ENCODE assay signal across 18 cellular contexts in the genomic region with DNA sequence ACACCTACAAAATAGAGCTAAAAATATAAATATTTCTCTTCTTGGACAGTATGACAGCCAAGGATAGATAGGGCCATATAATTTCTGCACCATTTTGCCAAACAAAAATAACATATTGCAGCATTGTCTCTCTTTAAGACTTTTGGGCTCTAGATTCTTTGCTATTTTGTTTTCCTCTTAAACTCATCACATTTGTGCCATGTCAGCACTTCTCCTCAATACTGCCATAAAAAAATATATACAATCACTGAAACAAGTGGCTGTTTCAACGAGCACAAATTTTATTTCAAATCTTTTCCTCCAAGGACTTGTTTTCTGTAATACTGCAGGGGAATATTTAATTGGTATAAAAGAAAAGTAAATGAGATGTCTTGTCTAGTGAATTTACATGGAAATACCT.
DNase-seq lines count a peak whose midpoint lies in the region; ATAC-seq, FAIRE-seq and TF ChIP-seq lines count a peak whose summit lies in the region.
"Had no signal": no experiment of that assay in that cellular context is flagged by ENCODE, and none has a peak within 500 bp of the region (broad histone marks: within the 10 kb centered on the region; RNA-seq: fewer than 3 reads in every experiment).

No MANE protein-coding gene starts in this region.

- H3K4ac ChIP-seq in IMR-90 (ENCODE audit: low read depth, low read length) (no peak overlapping the region), H1 (replicated peaks; ENCODE audit: insufficient read length, low read depth, low read length) (no peak overlapping the region)

- H2AFZ ChIP-seq in IMR-90 (replicated peaks; ENCODE audit: low read length, poor library complexity) (no peak overlapping the region), H1 (ENCODE audit: low read length) (no peak overlapping the region)

- CTCF ChIA-PET in A549 (lab: Yijun Ruan, JAX) (no interaction called here), IMR-90 (lab: Yijun Ruan, JAX) (no interaction called here), H1 (lab: Charles Lee; ENCODE audit: partially characterized antibody) (no interaction called here)

- H3K4me2 ChIP-seq in A549 (no peak overlapping the region), IMR-90 (ENCODE audit: low read depth, low read length) (no peak overlapping the region), H1 (ENCODE audit: insufficient read depth in 1 of 2, low read depth in 2 of 2, low read length in 2 of 2) (no peak overlapping the region)
- H3K4me2 ChIP-seq: BLaER1 treated with 17β-estradiol and CSF1 and Interleukin-3, amounts not matched to agents 10 nM and 100 nM had no signal

- no peak overlapping the region for H4K5ac ChIP-seq in IMR-90 (ENCODE audit: low read depth, low read length)
- no peak overlapping the region for H4K5ac ChIP-seq in H1 (ENCODE audit: insufficient read length, low read depth, low read length)

- no peak overlapping the region for H2BK5ac ChIP-seq in IMR-90 (ENCODE audit: low read depth, low read length, poor library complexity, severe bottlenecking)
- no peak overlapping the region for H2BK5ac ChIP-seq in H1 (ENCODE audit: low read depth, low read length)

- TF ChIP-seq RAD21 in A549 (conservative IDR thresholded peaks at IDR 0.05 in 1 of 2, IDR thresholded peaks at IDR 0.05 in 1 of 2) (no peak), IMR-90 (IDR thresholded peaks at IDR 0.05; ENCODE audit: low read length) (no peak), H1 (IDR thresholded peaks at IDR 0.05 in 1 of 2, conservative IDR thresholded peaks at IDR 0.05 in 1 of 2; ENCODE audit: low read depth in 2 of 2, low read length in 2 of 2) (no peak)

- no peaks in the 10 kb centered on the region for H3K4me1 ChIP-seq in A549
- H3K4me1 ChIP-seq in IMR-90 (ENCODE audit: control insufficient read depth, insufficient read depth, low read length), result no peaks in the 10 kb centered on the region
- no peaks in the 10 kb centered on the region for H3K4me1 ChIP-seq in H1 (replicated peaks in 1 of 4; ENCODE audit: control insufficient read depth in 3 of 4, insufficient read depth in 4 of 4, low read length in 3 of 4)
- H3K4me1 ChIP-seq: BLaER1 treated with 17β-estradiol and CSF1 and Interleukin-3, amounts not matched to agents 10 nM and 100 nM had no signal

- H4K8ac ChIP-seq in IMR-90 (ENCODE audit: low read depth in 2 of 2, low read length in 2 of 2) (no peak overlapping the region), H1 (ENCODE audit: extremely low read depth, insufficient read depth, low read length) (no peak overlapping the region)

- no peak overlapping the region for H3K9ac ChIP-seq in IMR-90 (ENCODE audit: low read depth, low read length)
- H3K9ac ChIP-seq in H1 (replicated peaks in 1 of 4; ENCODE audit: extremely low read depth in 1 of 4, low read depth in 3 of 4, low read length in 3 of 4), result no peak overlapping the region
- H3K9ac ChIP-seq: BLaER1 treated with 17β-estradiol and CSF1 and Interleukin-3, amounts not matched to agents 10 nM and 100 nM had no signal

- 9% methylated on average over 1 of the region's 1 CpG for WGBS in A549 (ENCODE audit: missing lambda C conversion rate)
- no CpG with 5 or more reads among the region's 1 CpG for WGBS in IMR-90 (ENCODE audit: extremely low coverage in 2 of 2, insufficient read length in 1 of 2), 2 experiments
- 92% methylated on average over 1 of the region's 1 CpG; no CpG with 5 or more reads in 1 of the 2 experiments for WGBS in H1 (ENCODE audit: extremely low coverage in 1 of 2, insufficient coverage in 1 of 2, insufficient read length in 1 of 2, insufficient replicate concordance in 2 of 2, low coverage in 1 of 2, low lambda C conversion rate in 2 of 2, missing lambda C conversion rate in 1 of 2), 2 experiments

- H3K9me1 ChIP-seq in IMR-90 (ENCODE audit: insufficient read depth, low read length), result no peaks in the 10 kb centered on the region

- H3K4me3 ChIP-seq in A549, result no peak overlapping the region
- H3K4me3 ChIP-seq in IMR-90 (ENCODE audit: insufficient read depth, low read depth, low read length), result no peak overlapping the region
- H3K4me3 ChIP-seq in H1 (ENCODE audit: extremely low read depth in 1 of 4, insufficient read depth in 2 of 4, low read depth in 3 of 4, low read length in 4 of 4), result no peak overlapping the region
- H3K4me3 ChIP-seq: BLaER1 treated with 17β-estradiol and CSF1 and Interleukin-3, amounts not matched to agents 10 nM and 100 nM had no signal

- TF ChIP-seq CTCF in A549 (IDR thresholded peaks at IDR 0.05) (no peak), IMR-90 (conservative IDR thresholded peaks at IDR 0.05; ENCODE audit: low read depth, low read length) (no peak), H1 (IDR thresholded peaks at IDR 0.05; ENCODE audit: control extremely low read depth in 1 of 3, insufficient read depth in 1 of 3, low read depth in 1 of 3, low read length in 3 of 3) (no peak)

- no peak overlapping the region for H3K18ac ChIP-seq in IMR-90 (ENCODE audit: low read depth, low read length)
- no peak overlapping the region for H3K18ac ChIP-seq in H1 (ENCODE audit: extremely low read depth, low read length)

- DNase-seq in A549 (ENCODE audit: low read depth in 1 of 2, low spot score in 1 of 2) (no peak), IMR-90 (no peak), H1 (ENCODE audit: low read depth in 1 of 2, low spot score in 2 of 2) (no peak), NCI-H2107 treated with DMSO at 0.1 percent for 48 hours (lab: John Stamatoyannopoulos, UW; ENCODE audit: unreplicated experiment) (no peak), globus pallidus (ENCODE audit: low spot score) (no peak)
- DNase-seq: 8988T; AML-193; Caco-2; Calu3; CD4-positive, alpha-beta T cell; CD8-positive, alpha-beta T cell; DMS79 treated with DMSO at 0.1 percent for 48 hours; GF-D8 had no signal

- H2AK9ac ChIP-seq in IMR-90 (replicated peaks; ENCODE audit: low read depth, low read length, poor library complexity), result no peak overlapping the region

- H3K9me3 ChIP-seq in A549 (no peaks in the 10 kb centered on the region), IMR-90 (ENCODE audit: control insufficient read depth, insufficient read depth, low read length) (peaks cover 3% of the 10 kb centered on the region; the same call in 1 of the 2 replicates), H1 (ENCODE audit: insufficient read depth in 2 of 2, low read depth in 1 of 2, low read length in 1 of 2) (no peaks in the 10 kb centered on the region)
- H3K9me3 ChIP-seq: BLaER1 treated with 17β-estradiol and CSF1 and Interleukin-3, amounts not matched to agents 10 nM and 100 nM; Caco-2 had no signal

- H3K14ac ChIP-seq in IMR-90 (replicated peaks; ENCODE audit: low read depth, low read length), result no peak overlapping the region
- no peak overlapping the region for H3K14ac ChIP-seq in H1 (ENCODE audit: insufficient read length)

- H4K20me1 ChIP-seq in IMR-90 (ENCODE audit: insufficient read depth, low read length), result no peaks in the 10 kb centered on the region
- H4K20me1 ChIP-seq in H1 (replicated peaks in 1 of 2; ENCODE audit: control insufficient read depth in 1 of 2, insufficient read depth in 2 of 2, low read length in 2 of 2), result no peaks in the 10 kb centered on the region
- H4K20me1 ChIP-seq: BLaER1 treated with 17β-estradiol and CSF1 and Interleukin-3, amounts not matched to agents 10 nM and 100 nM had no signal

- no peak for TF ChIP-seq EP300 in A549 (IDR thresholded peaks at IDR 0.05)
- TF ChIP-seq EP300 in H1 (IDR thresholded peaks at IDR 0.05; ENCODE audit: borderline replicate concordance in 1 of 2, low read depth in 2 of 2, low read length in 2 of 2), result no peak

- POLR2A ChIA-PET in A549 (lab: Yijun Ruan, JAX) (no interaction called here), IMR-90 (lab: Charles Lee; ENCODE audit: unreplicated experiment) (no interaction called here), H1 (lab: Charles Lee; ENCODE audit: partially characterized antibody) (no interaction called here)

- H3K27ac ChIP-seq in A549 (no peak overlapping the region), IMR-90 (ENCODE audit: insufficient read depth, low read length) (no peak overlapping the region), H1 (ENCODE audit: low read depth, low read length) (no peak overlapping the region)
- H3K27ac ChIP-seq: BLaER1 treated with 17β-estradiol and CSF1 and Interleukin-3, amounts not matched to agents 10 nM and 100 nM; C4-2B had no signal

- TF ChIP-seq POLR2A in A549 (IDR thresholded peaks at IDR 0.05; ENCODE audit: low read length), result no peak
- TF ChIP-seq POLR2A in IMR-90 (IDR thresholded peaks at IDR 0.05; ENCODE audit: low read depth, low read length), result no peak
- no peak for TF ChIP-seq POLR2A in H1 (IDR thresholded peaks at IDR 0.05; ENCODE audit: control extremely low read depth in 1 of 2, low read depth in 2 of 2, low read length in 2 of 2)

- H2BK15ac ChIP-seq in IMR-90 (ENCODE audit: low read depth, low read length) (no peak overlapping the region), H1 (ENCODE audit: low read length) (no peak overlapping the region)

- H2BK20ac ChIP-seq in IMR-90 (ENCODE audit: low read depth, low read length) (no peak overlapping the region), H1 (ENCODE audit: low read length) (no peak overlapping the region)

- BruUV-seq in IMR-90 (replicated peaks; lab: Mats Ljungman, UMichigan), result no TSS peak

- intact Hi-C loops in IMR-90 (cut with micrococcal nuclease), result no loop called here

- H2AK5ac ChIP-seq in IMR-90 (ENCODE audit: low read depth, low read length) (no peak overlapping the region), H1 (ENCODE audit: low read depth, low read length) (no peak overlapping the region)

- H2BK120ac ChIP-seq in IMR-90 (ENCODE audit: low read depth, low read length), result no peak overlapping the region
- no peak overlapping the region for H2BK120ac ChIP-seq in H1 (replicated peaks; ENCODE audit: low read depth, low read length)

- no peak for ATAC-seq in A549
- no peak for ATAC-seq in IMR-90 (ENCODE audit: low read depth)
- ATAC-seq: CD8-positive, alpha-beta T cell had no signal

- H3K79me1 ChIP-seq in IMR-90 (ENCODE audit: low read depth in 1 of 2, low read length in 2 of 2) (no peaks in the 10 kb centered on the region), H1 (ENCODE audit: low read depth, low read length) (no peaks in the 10 kb centered on the region)

- in situ Hi-C loops in IMR-90 (cut with MboI; ENCODE audit: low sequenced_read_pairs), result no loop called here

- H3K36me3 ChIP-seq in IMR-90 (ENCODE audit: control insufficient read depth, insufficient read depth, low read length) (no peaks in the 10 kb centered on the region), H1 (ENCODE audit: control insufficient read depth in 2 of 4, insufficient read depth in 4 of 4, low read length in 3 of 4) (no peaks in the 10 kb centered on the region)
- H3K36me3 ChIP-seq: BLaER1 treated with 17β-estradiol and CSF1 and Interleukin-3, amounts not matched to agents 10 nM and 100 nM had no signal

- H4K91ac ChIP-seq in IMR-90 (ENCODE audit: insufficient read depth, low read depth, low read length) (no peak overlapping the region), H1 (replicated peaks; ENCODE audit: insufficient read length, low read length) (no peak overlapping the region)

- no peaks in the 10 kb centered on the region for H3K79me2 ChIP-seq in H1 (ENCODE audit: control insufficient read depth in 1 of 2, insufficient read depth in 2 of 2, low read length in 2 of 2)

- H3K27me3 ChIP-seq in IMR-90 (ENCODE audit: control insufficient read depth, insufficient read depth, low read length) (no peaks in the 10 kb centered on the region), H1 (replicated peaks in 1 of 4; ENCODE audit: control insufficient read depth in 3 of 4, extremely low read depth in 1 of 4, insufficient read depth in 3 of 4, low read length in 3 of 4) (no peaks in the 10 kb centered on the region)
- H3K27me3 ChIP-seq: BLaER1 treated with 17β-estradiol and CSF1 and Interleukin-3, amounts not matched to agents 10 nM and 100 nM had no signal

- dilution Hi-C loops in IMR-90 (cut with HindIII; ENCODE audit: low sequenced_read_pairs, unreplicated experiment), result no loop called here

- no peaks in the 10 kb centered on the region for H3K23me2 ChIP-seq in H1 (ENCODE audit: low read depth, low read length)

- H3K23ac ChIP-seq in IMR-90 (ENCODE audit: low read depth, low read length), result no peak overlapping the region
- H3K23ac ChIP-seq in H1 (ENCODE audit: insufficient read length), result no peak overlapping the region

- H3K56ac ChIP-seq in IMR-90 (ENCODE audit: extremely low read depth, insufficient read depth, low read length) (no peak overlapping the region), H1 (replicated peaks; ENCODE audit: insufficient read length, low read depth, low read length) (no peak overlapping the region)

- no peak for FAIRE-seq in A549 (lab: Jason Lieb, UNC)
- FAIRE-seq in H1 (lab: Jason Lieb, UNC), result no peak
- FAIRE-seq: D721Med, GM12891, GM19239 had no signal

- no peak overlapping the region for H2BK12ac ChIP-seq in H1 (ENCODE audit: low read depth, low read length)

Comparison
In these comparisons a context has a peak if more than half of its experiments do, and no peak if none do; other contexts are left out.
1. Of the 18 proteins assayed by ChIP-seq in both H1 and A549: peak only in H1: none; only in A549: none; in both: MAFK; in neither: 17.